In the genomic region with DNA sequence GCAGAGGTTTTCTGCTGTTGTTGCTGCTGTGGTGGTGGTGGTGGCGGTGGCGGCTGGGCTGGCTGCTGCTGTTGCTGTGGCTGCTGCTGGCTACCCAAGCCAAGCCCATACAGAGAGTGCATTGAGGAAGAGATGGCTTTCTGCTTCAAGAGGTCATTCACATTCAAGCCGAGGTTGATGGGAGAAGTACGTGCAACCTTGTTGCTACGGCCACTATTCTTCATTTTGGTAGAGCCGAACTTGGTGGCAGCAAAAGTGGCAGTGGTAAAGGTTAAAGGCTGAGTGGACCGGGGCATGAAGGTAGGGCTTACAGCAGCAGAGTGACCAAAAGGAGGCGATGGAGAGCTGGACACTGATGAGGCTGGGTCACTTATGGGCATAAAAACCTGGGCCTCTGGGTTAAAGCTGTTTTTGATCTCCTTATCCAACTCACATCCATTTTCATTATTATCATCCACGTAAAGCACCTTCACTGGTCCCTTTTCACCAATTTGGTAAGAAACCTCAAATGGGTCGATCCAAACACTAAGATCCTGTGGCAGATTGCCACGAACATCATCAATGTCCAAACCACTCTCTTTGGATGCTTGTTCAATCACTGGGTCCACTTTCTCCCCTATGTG, we compare ENCODE assay signal across 8 cellular contexts. TPM values are rescaled to one million over a fixed set of nuclear protein-coding genes. Genes with fewer than 3 reads are reported as not detected.
DNase-seq lines count a peak whose midpoint lies in the region; ATAC-seq, FAIRE-seq and TF ChIP-seq lines count a peak whose summit lies in the region.

No MANE protein-coding gene starts in this region.

- H3K27me3 Mint-ChIP-seq in Caco-2 (ENCODE audit: insufficient read depth, unreplicated experiment): no peaks in the 10 kb centered on the region
- peaks cover under 1% of the 10 kb centered on the region for H3K27me3 Mint-ChIP-seq in activated CD8-positive, alpha-beta T cell treated with anti-CD3 and anti-CD28 coated beads, Interleukin-2, amount 10 ng/mL, durations not matched to agents 7 days and 5 days (ENCODE audit: low read depth)

- H2BK120ac ChIP-seq in IMR-90 (ENCODE audit: low read depth, low read length): no peak overlapping the region

- H3K4ac ChIP-seq in IMR-90 (ENCODE audit: low read depth, low read length): no peak overlapping the region

- no peak overlapping the region for H4K5ac ChIP-seq in IMR-90 (ENCODE audit: low read depth, low read length)

- TF ChIP-seq RAD21 in IMR-90 (IDR thresholded peaks at IDR 0.05; ENCODE audit: low read length): peak; percentile 60

- 94 to 100% methylated on average over 1 to 6 of the region's 11 CpGs for WGBS in IMR-90 (ENCODE audit: extremely low coverage in 2 of 2, insufficient read length in 1 of 2), 2 experiments

- H3K79me1 ChIP-seq in IMR-90 (ENCODE audit: low read depth in 1 of 2, low read length in 2 of 2): peaks cover 16 to 24% of the 10 kb centered on the region in 2 experiments

- H3K9ac ChIP-seq in IMR-90 (ENCODE audit: low read depth, low read length): no peak overlapping the region

- H3K18ac ChIP-seq in IMR-90 (ENCODE audit: low read depth, low read length): no peak overlapping the region

- no peak for FAIRE-seq in HTR-8/SVneo (lab: Jason Lieb, UNC)

- no peak overlapping the region for H4K91ac ChIP-seq in IMR-90 (ENCODE audit: insufficient read depth, low read depth, low read length)

- no peak overlapping the region; a peak in 1 of 4 replicates for H4K8ac ChIP-seq in IMR-90 (ENCODE audit: low read depth in 2 of 2, low read length in 2 of 2)

- peaks cover 6% of the 10 kb centered on the region; the same call in 1 of the 2 replicates for H3K9me1 ChIP-seq in IMR-90 (ENCODE audit: insufficient read depth, low read length)

- ATAC-seq in IMR-90 (ENCODE audit: low read depth) (no peak), foreskin keratinocyte (no peak), GM18861 (IDR thresholded peaks at IDR 0.05; ENCODE audit: unreplicated experiment) (no peak), HG02588 (IDR thresholded peaks at IDR 0.05; ENCODE audit: unreplicated experiment) (no peak)
- ATAC-seq in activated CD8-positive, alpha-beta T cell treated with anti-CD3 and anti-CD28 coated beads, Interleukin-2, amount 10 ng/mL, durations not matched to agents 7 days and 5 days: no peak

- H3K9me3 Mint-ChIP-seq in Caco-2 (ENCODE audit: unreplicated experiment): no peaks in the 10 kb centered on the region
- H3K9me3 Mint-ChIP-seq in activated CD8-positive, alpha-beta T cell treated with anti-CD3 and anti-CD28 coated beads, Interleukin-2, amount 10 ng/mL, durations not matched to agents 7 days and 5 days (ENCODE audit: insufficient read depth): no peaks in the 10 kb centered on the region

- peaks cover 70% of the 10 kb centered on the region for H3K36me3 Mint-ChIP-seq in Caco-2 (ENCODE audit: insufficient read depth, unreplicated experiment)
- H3K36me3 Mint-ChIP-seq in activated CD8-positive, alpha-beta T cell treated with anti-CD3 and anti-CD28 coated beads, Interleukin-2, amount 10 ng/mL, durations not matched to agents 7 days and 5 days (ENCODE audit: low read depth): peaks cover 30% of the 10 kb centered on the region

- CTCF ChIA-PET in Caco-2 (lab: Charles Lee): interaction anchor here (0.6 to 2.2 kb wide), 19 partner anchors 11 to 136 kb away, joined by 3 to 35 read pairs (median 4); no protein-coding TSS in a partner anchor
- CTCF ChIA-PET in IMR-90 (lab: Yijun Ruan, JAX): interaction anchor here (0.5 to 4.2 kb wide), 7 partner anchors 11 to 1955 kb away, joined by 3 to 20 read pairs (median 3); partner anchors contain the start of gene UBE2Z
- CTCF ChIA-PET in activated CD8-positive, alpha-beta T cell treated with anti-CD3 and anti-CD28 coated beads, Interleukin-2, amount 10 ng/mL, durations not matched to agents 7 days and 5 days (lab: Charles Lee): interaction anchor here (0.6 to 10.9 kb wide), 12 partner anchors 10 to 290 kb away, joined by 3 to 188 read pairs (median 4); partner anchors contain the start of gene NME1

- in situ Hi-C loops in IMR-90 (cut with MboI; ENCODE audit: low sequenced_read_pairs): loop anchor here (5.0 to 10.0 kb wide), 2 partner anchors 94 to 281 kb away; no protein-coding TSS in a partner anchor

- H3K27me3 ChIP-seq in Caco-2 (replicated peaks; ENCODE audit: control insufficient read depth, insufficient read depth, low read length): no peaks in the 10 kb centered on the region
- no peaks in the 10 kb centered on the region for H3K27me3 ChIP-seq in IMR-90 (ENCODE audit: control insufficient read depth, insufficient read depth, low read length)
- no peaks in the 10 kb centered on the region for H3K27me3 ChIP-seq in foreskin keratinocyte

- 0 out of 3 replicates have a peak overlapping the region, but pooled peaks have one; percentile 34 for H2BK15ac ChIP-seq in IMR-90 (ENCODE audit: low read depth, low read length)

- H3K56ac ChIP-seq in IMR-90 (ENCODE audit: extremely low read depth, insufficient read depth, low read length): no peak overlapping the region

- intact Hi-C loops in Caco-2 (cut with micrococcal nuclease; ENCODE audit: unreplicated experiment): loop anchor here (1.0 kb wide), 2 partner anchors 11 to 87 kb away; no protein-coding TSS in a partner anchor
- intact Hi-C loops in IMR-90 (cut with micrococcal nuclease): loop anchor here (10.0 kb wide), 1 partner anchor 251 kb away; no protein-coding TSS in a partner anchor
- intact Hi-C loops in posterior cingulate gyrus (cut with DNase I): loop anchor here (1.0 to 10.0 kb wide), 2 partner anchors 87 to 191 kb away; no protein-coding TSS in a partner anchor

- H3K27ac ChIP-seq in IMR-90 (ENCODE audit: insufficient read depth, low read length): no peak overlapping the region
- H3K27ac ChIP-seq in foreskin keratinocyte: no peak overlapping the region

- H3K23ac ChIP-seq in IMR-90 (ENCODE audit: low read depth, low read length): peak overlapping the region; percentile 6; the same call in 1 of the 2 replicates

- TF ChIP-seq CTCF in Caco-2 (IDR thresholded peaks at IDR 0.05; ENCODE audit: insufficient read depth in 1 of 2, low read depth in 1 of 2, low read length in 1 of 2, severe bottlenecking in 1 of 2, unreplicated experiment in 1 of 2) (peak; percentile 83 to 86), IMR-90 (conservative IDR thresholded peaks at IDR 0.05; ENCODE audit: low read depth, low read length) (peak; percentile 50), foreskin keratinocyte (conservative IDR thresholded peaks at IDR 0.05) (peak; percentile 64)

- no peak overlapping the region for H2BK5ac ChIP-seq in IMR-90 (ENCODE audit: low read depth, low read length, poor library complexity, severe bottlenecking)

- H3K4me3 ChIP-seq in Caco-2 (ENCODE audit: low read depth, low read length): no peak overlapping the region; the same call in 1 of the 2 replicates
- no peak overlapping the region for H3K4me3 ChIP-seq in IMR-90 (ENCODE audit: insufficient read depth, low read depth, low read length)

- H3K4me1 Mint-ChIP-seq in Caco-2 (ENCODE audit: low read depth, unreplicated experiment): peaks cover 23% of the 10 kb centered on the region
- peaks cover 35% of the 10 kb centered on the region for H3K4me1 Mint-ChIP-seq in activated CD8-positive, alpha-beta T cell treated with anti-CD3 and anti-CD28 coated beads, Interleukin-2, amount 10 ng/mL, durations not matched to agents 7 days and 5 days (ENCODE audit: low read depth)

- H4K20me1 ChIP-seq in IMR-90 (ENCODE audit: insufficient read depth, low read length): peaks cover 29% of the 10 kb centered on the region; the same call in 1 of the 2 replicates

- H2BK20ac ChIP-seq in IMR-90 (ENCODE audit: low read depth, low read length): no peak overlapping the region

- dilution Hi-C loops in IMR-90 (cut with HindIII; ENCODE audit: low sequenced_read_pairs, unreplicated experiment): no loop called here

- DNase-seq in Caco-2 (peak; percentile 77 to 83), IMR-90 (no peak), foreskin keratinocyte (no peak), posterior cingulate gyrus (peak in 7 of 10 donors; percentile 46 to 91 (median 68)), HTR-8/SVneo (ENCODE audit: insufficient read length, low spot score) (no peak)
- DNase-seq in activated CD8-positive, alpha-beta T cell treated with anti-CD3 and anti-CD28 coated beads, Interleukin-2, amount 10 ng/mL, durations not matched to agents 7 days and 5 days: peak; percentile 62

- no peak overlapping the region for H2AFZ ChIP-seq in IMR-90 (replicated peaks; ENCODE audit: low read length, poor library complexity)

- H3K4me1 ChIP-seq in Caco-2: peaks cover 9% of the 10 kb centered on the region
- H3K4me1 ChIP-seq in IMR-90 (ENCODE audit: control insufficient read depth, insufficient read depth, low read length): peaks cover 4% of the 10 kb centered on the region
- H3K4me1 ChIP-seq in foreskin keratinocyte: peaks cover 19% of the 10 kb centered on the region

- H2AK9ac ChIP-seq in IMR-90 (replicated peaks; ENCODE audit: low read depth, low read length, poor library complexity): no peak overlapping the region

- no peak for TF ChIP-seq POLR2A in IMR-90 (IDR thresholded peaks at IDR 0.05; ENCODE audit: low read depth, low read length)

- BruUV-seq in Caco-2 (replicated peaks; lab: Mats Ljungman, UMichigan) (no TSS peak), IMR-90 (replicated peaks; lab: Mats Ljungman, UMichigan) (TSS peak; percentile 70)

- peak overlapping the region; percentile 8; the same call in 1 of the 2 replicates for H3K4me2 ChIP-seq in IMR-90 (ENCODE audit: low read depth, low read length)

- H3K4me3 Mint-ChIP-seq in Caco-2 (ENCODE audit: unreplicated experiment): peak overlapping the region; percentile 79
- H3K4me3 Mint-ChIP-seq in activated CD8-positive, alpha-beta T cell treated with anti-CD3 and anti-CD28 coated beads, Interleukin-2, amount 10 ng/mL, durations not matched to agents 7 days and 5 days: peak overlapping the region; percentile 92

- no peak overlapping the region for H2AK5ac ChIP-seq in IMR-90 (ENCODE audit: low read depth, low read length)

- H3K9me3 ChIP-seq in Caco-2 (no peaks in the 10 kb centered on the region), IMR-90 (ENCODE audit: control insufficient read depth, insufficient read depth, low read length) (no peaks in the 10 kb centered on the region)

- POLR2A ChIA-PET in Caco-2 (lab: Charles Lee): interaction anchor here (0.5 to 5.6 kb wide), 5 partner anchors 22 to 434 kb away, joined by 3 to 296 read pairs (median 5); no protein-coding TSS in a partner anchor
- POLR2A ChIA-PET in IMR-90 (lab: Charles Lee; ENCODE audit: unreplicated experiment): interaction anchor here (0.5 to 1.9 kb wide), 4 partner anchors 10 to 86 kb away, joined by 3 to 9 read pairs (median 4); no protein-coding TSS in a partner anchor
- POLR2A ChIA-PET in activated CD8-positive, alpha-beta T cell treated with anti-CD3 and anti-CD28 coated beads, Interleukin-2, amount 10 ng/mL, durations not matched to agents 7 days and 5 days (lab: Charles Lee): interaction anchor here (4.8 to 5.3 kb wide), 2 partner anchors 9 to 85 kb away, joined by 94 to 163 read pairs; no protein-coding TSS in a partner anchor

- peak overlapping the region; percentile 2 for H3K27ac Mint-ChIP-seq in Caco-2 (ENCODE audit: unreplicated experiment)
- H3K27ac Mint-ChIP-seq in activated CD8-positive, alpha-beta T cell treated with anti-CD3 and anti-CD28 coated beads, Interleukin-2, amount 10 ng/mL, durations not matched to agents 7 days and 5 days: no peak overlapping the region

- no peak overlapping the region for H3K14ac ChIP-seq in IMR-90 (replicated peaks; ENCODE audit: low read depth, low read length)

- H3K36me3 ChIP-seq in Caco-2 (ENCODE audit: control insufficient read depth, insufficient read depth, low read length) (peaks cover 7% of the 10 kb centered on the region), IMR-90 (ENCODE audit: control insufficient read depth, insufficient read depth, low read length) (peaks cover 6% of the 10 kb centered on the region)

RNA-seq across cellular contexts. Expression of gene TOB1, which starts 2.8 kb away (rescaled TPM):
- 114 TPM in 2 replicates for total RNA-seq in Caco-2 (2022)
- total RNA-seq in IMR-90 (2012; rRNA removed): 4.3 and 6.1 TPM in 2 replicates
- 9.0 and 9.2 TPM in 2 replicates for polyA plus RNA-seq in IMR-90 (2012; rRNA removed)
- polyA plus RNA-seq in IMR-90 (2012; cell fraction: cytosol; rRNA removed): 8.7 and 11.5 TPM in 2 replicates
- polyA plus RNA-seq in IMR-90 (2012; cell fraction: nucleus; rRNA removed; ENCODE audit: low replicate concordance): 10.3 and 26.9 TPM in 2 replicates
- total RNA-seq in activated CD8-positive, alpha-beta T cell treated with anti-CD3 and anti-CD28 coated beads, Interleukin-2, amount 10 ng/mL, durations not matched to agents 7 days and 5 days: 10 to 100 TPM; 44.5 to 47.6 TPM
- 45.2 and 49.1 TPM in 2 replicates for total RNA-seq in foreskin keratinocyte
- polyA plus RNA-seq in foreskin keratinocyte: 31.7 and 35.3 TPM in 2 replicates

RNA-seq across cellular contexts. Expression of gene WFIKKN2, which starts 27.9 kb away (rescaled TPM):
- not detected in 2 replicates for total RNA-seq in Caco-2 (2022)
- not detected in 2 replicates for total RNA-seq in IMR-90 (2012; rRNA removed)
- polyA plus RNA-seq in IMR-90 (2012; rRNA removed): 0.02 and 0.04 TPM in 2 replicates
- 0.01 and 0.04 TPM in 2 replicates for polyA plus RNA-seq in IMR-90 (2012; cell fraction: cytosol; rRNA removed)
- 0.11 and 0.16 TPM in 2 replicates for polyA plus RNA-seq in IMR-90 (2012; cell fraction: nucleus; rRNA removed; ENCODE audit: low replicate concordance)
- not detected for total RNA-seq in activated CD8-positive, alpha-beta T cell treated with anti-CD3 and anti-CD28 coated beads, Interleukin-2, amount 10 ng/mL, durations not matched to agents 7 days and 5 days
- not detected in 2 replicates for total RNA-seq in foreskin keratinocyte
- polyA plus RNA-seq in foreskin keratinocyte: not detected in 2 replicates

Comparison
In these comparisons a context has a peak if more than half of its experiments do, and no peak if none do; other contexts are left out.
1. DNase-seq: peak in Caco-2 (2 of 2), activated CD8-positive, alpha-beta T cell treated with anti-CD3 and anti-CD28 coated beads, Interleukin-2, amount 10 ng/mL, durations not matched to agents 7 days and 5 days (single experiment) and posterior cingulate gyrus (7 of 10); none in IMR-90 (single experiment), foreskin keratinocyte (0 of 2) and HTR-8/SVneo (single experiment).
2. Peak in every context shown above with its lines, with median percentiles within 50 percentile points of each other: CTCF ChIP-seq.